ENCODE assay signal across 8 cellular contexts in genomic region chr19:45607071-45608029, GRCh38. TPM values are rescaled to one million over a fixed set of nuclear protein-coding genes. Genes with fewer than 3 reads are reported as not detected.
DNase-seq lines count a peak whose midpoint lies in the region; ATAC-seq, FAIRE-seq and TF ChIP-seq lines count a peak whose summit lies in the region.

No MANE protein-coding gene starts in this region.

- no peak for TF ChIP-seq POLR2A in H54 (IDR thresholded peaks at IDR 0.05; ENCODE audit: low read depth, low read length)

- peak overlapping the region; percentile 81 for H3K9ac ChIP-seq in NT2/D1 (ENCODE audit: insufficient read length, low read depth)

- ATAC-seq in naive thymus-derived CD8-positive, alpha-beta T cell, result peak; percentile 22 to 54
- ATAC-seq in GM21786 (IDR thresholded peaks at IDR 0.05; ENCODE audit: unreplicated experiment), result no peak

- peaks cover 7 to 19% (median 9%) of the 10 kb centered on the region in 5 donors for H3K27me3 Mint-ChIP-seq in naive thymus-derived CD8-positive, alpha-beta T cell

- POLR2A ChIA-PET in naive thymus-derived CD8-positive, alpha-beta T cell (lab: Charles Lee), result interaction anchor here (1.6 kb wide), 1 partner anchor 34 kb away, joined by 5 read pairs; no protein-coding TSS in a partner anchor

- H3K36me3 ChIP-seq in NT2/D1 (ENCODE audit: insufficient read depth, insufficient read length, low read length) (peaks cover 18% of the 10 kb centered on the region), tibial artery (peaks cover 10 to 38% (median 34%) of the 10 kb centered on the region in 3 donors)

- intact Hi-C loops in tibial artery (cut with DNase I; ENCODE audit: low total_unique reads), result loop anchor here (2.0 kb wide), 1 partner anchor 35 kb away; no protein-coding TSS in a partner anchor

- H3K4me3 Mint-ChIP-seq in naive thymus-derived CD8-positive, alpha-beta T cell, result peak overlapping the region in 3 of 10 donors; percentile 13 to 48 (median 20)

- peaks cover 6 to 15% (median 11%) of the 10 kb centered on the region in 4 donors for H3K4me1 Mint-ChIP-seq in naive thymus-derived CD8-positive, alpha-beta T cell

- FAIRE-seq in H54 (lab: Jason Lieb, UNC), result no peak

- TF ChIP-seq CTCF in AG09319 (IDR thresholded peaks at IDR 0.05; ENCODE audit: low read depth, low read length), result peak; percentile 93
- peak; percentile 97 for TF ChIP-seq CTCF in fibroblast of the aortic adventitia (IDR thresholded peaks at IDR 0.05; ENCODE audit: insufficient read depth, low read length)
- peak; percentile 87 to 93 for TF ChIP-seq CTCF in tibial artery (IDR thresholded peaks at IDR 0.05)

- H3K4me3 ChIP-seq in NT2/D1 (ENCODE audit: insufficient read length, low read depth) (peak overlapping the region; percentile 43), fibroblast of the aortic adventitia (ENCODE audit: low read depth, low read length) (peak overlapping the region; percentile 54), tibial artery (peak overlapping the region in 1 of 2 donors; percentile 8)

- H3K4me1 ChIP-seq in NT2/D1 (ENCODE audit: insufficient read depth, insufficient read length) (peaks cover 4% of the 10 kb centered on the region), tibial artery (peaks cover 0 to 11% (median 5%) of the 10 kb centered on the region in 4 donors)

- DNase-seq in AG09319 (ENCODE audit: extremely low read depth, low read depth) (peak; percentile 32), H54 (ENCODE audit: insufficient read length, low spot score) (peak; percentile 60), NT2/D1 (ENCODE audit: low read depth, low spot score) (peak; percentile 59), fibroblast of the aortic adventitia (ENCODE audit: low read depth) (peak; percentile 76), tibial artery (peak; percentile 64 to 83)
- peak; percentile 28 for DNase-seq in activated T-helper 9 cell treated with anti-CD3 and anti-CD28 coated beads, Interleukin-2, amount 50 U/mL, for 16 hours (ENCODE audit: low read depth)
- peak in 6 of 10 donors; percentile 22 to 37 (median 28) for DNase-seq in naive thymus-derived CD8-positive, alpha-beta T cell

- H3K27me3 ChIP-seq in NT2/D1 (ENCODE audit: insufficient read depth, insufficient read length), result peaks cover 3% of the 10 kb centered on the region
- peaks cover 2 to 19% of the 10 kb centered on the region in 2 donors for H3K27me3 ChIP-seq in tibial artery

- peak overlapping the region in 4 of 10 donors; percentile 24 to 76 (median 46) for H3K27ac Mint-ChIP-seq in naive thymus-derived CD8-positive, alpha-beta T cell

- H3K9me3 Mint-ChIP-seq in naive thymus-derived CD8-positive, alpha-beta T cell, result peaks cover 0 to 9% (median 3%) of the 10 kb centered on the region in 9 donors

- H3K9me3 ChIP-seq in NT2/D1 (ENCODE audit: insufficient read depth, low read length) (no peaks in the 10 kb centered on the region), tibial artery (no peaks in the 10 kb centered on the region)

- H3K36me3 Mint-ChIP-seq in naive thymus-derived CD8-positive, alpha-beta T cell, result peaks cover 12 to 42% (median 23%) of the 10 kb centered on the region in 3 donors

- no peak overlapping the region for H3K27ac ChIP-seq in tibial artery

RNA-seq across cellular contexts. Expression of gene GPR4, which starts 5.3 kb away (rescaled TPM):
- 0.16 TPM in 1 of 2 replicates, not detected in the other for total RNA-seq in fibroblast of the aortic adventitia (ENCODE audit: low replicate concordance)
- total RNA-seq in naive thymus-derived CD8-positive, alpha-beta T cell, result not detected
- not detected for polyA plus RNA-seq in naive thymus-derived CD8-positive, alpha-beta T cell

RNA-seq across cellular contexts. Expression of gene OPA3, which starts 22.7 kb away (rescaled TPM):
- 8.8 and 9.6 TPM in 2 replicates for total RNA-seq in fibroblast of the aortic adventitia (ENCODE audit: low replicate concordance)
- total RNA-seq in naive thymus-derived CD8-positive, alpha-beta T cell, result 10 to 100 TPM in 1 of 2 experiments, 1 to 10 TPM in 1; 8.8 to 10.6 TPM
- 10 to 100 TPM in 2 of 3 donors, 1 to 10 TPM in 1; 7.5 to 25.3 (median 13.2) TPM for polyA plus RNA-seq in naive thymus-derived CD8-positive, alpha-beta T cell

RNA-seq across cellular contexts. Expression of gene EML2, which starts 31.8 kb away (rescaled TPM):
- total RNA-seq in fibroblast of the aortic adventitia (ENCODE audit: low replicate concordance), result 9.9 and 23.4 TPM in 2 replicates
- total RNA-seq in naive thymus-derived CD8-positive, alpha-beta T cell, result 10 to 100 TPM; 52.1 to 56.8 TPM
- polyA plus RNA-seq in naive thymus-derived CD8-positive, alpha-beta T cell, result 10 to 100 TPM in 2 of 3 donors, 1 to 10 TPM in 1; 8.8 to 17.8 (median 11.5) TPM
